In genomic region chr3:4614070-4614469, GRCh38 we compare ENCODE assay signal across 22 cellular contexts.
A peak's percentile ranks its signal among the peaks of the same experiment; 100 is the strongest.
DNase-seq lines count a peak whose midpoint lies in the region; ATAC-seq, FAIRE-seq and TF ChIP-seq lines count a peak whose summit lies in the region.
"Had no signal": no experiment of that assay in that cellular context is flagged by ENCODE, and none has a peak within 500 bp of the region (broad histone marks: within the 10 kb centered on the region; RNA-seq: fewer than 3 reads in every experiment).

No MANE protein-coding gene starts in this region.

- no peaks in the 10 kb centered on the region for H3K9me3 ChIP-seq in HepG2 (ENCODE audit: low read length)
- no peaks in the 10 kb centered on the region for H3K9me3 ChIP-seq in spleen
- H3K9me3 ChIP-seq: Caco-2 had no signal

- no peak for FAIRE-seq in HepG2 (lab: Jason Lieb, UNC)
- FAIRE-seq: A204.1, D721Med, G401.6, GM12891, GM18507 had no signal

- no peak overlapping the region for H3K4me3 ChIP-seq in HepG2 (replicated peaks in 1 of 3; ENCODE audit: insufficient read depth in 1 of 3, low read depth in 2 of 3, low read length in 3 of 3)
- H3K4me3 ChIP-seq in spleen, result no peak overlapping the region

- no peaks in the 10 kb centered on the region for H3K4me1 Mint-ChIP-seq in activated T-helper 17 cell treated with anti-CD3 and anti-CD28 coated beads, Interleukin-2, amount 50 U/mL, for 72 hours

- H4K20me1 ChIP-seq in HepG2 (ENCODE audit: insufficient read depth, low read length), result no peaks in the 10 kb centered on the region

- H3K27ac ChIP-seq in HepG2 (ENCODE audit: extremely low read length, insufficient read depth, low read length) (no peak overlapping the region), spleen (no peak overlapping the region)
- H3K27ac ChIP-seq: C4-2B had no signal

- in situ Hi-C loops in HepG2 (cut with HindIII; ENCODE audit: extremely low pct_ligation_motif_present, low pct_unique_long_range_greater_than_20kb) (no loop called here), GM13977 (cut with MboI; ENCODE audit: low pct_unique_long_range_greater_than_20kb, low sequenced_read_pairs, unreplicated experiment) (no loop called here)

- no peaks in the 10 kb centered on the region for H3K27me3 Mint-ChIP-seq in activated T-helper 17 cell treated with anti-CD3 and anti-CD28 coated beads, Interleukin-2, amount 50 U/mL, for 72 hours
- H3K27me3 Mint-ChIP-seq: CD4-positive, alpha-beta T cell had no signal

- H3K79me2 ChIP-seq in HepG2 (ENCODE audit: insufficient read depth, low read length), result no peaks in the 10 kb centered on the region

- H3K9me3 Mint-ChIP-seq in activated T-helper 17 cell treated with anti-CD3 and anti-CD28 coated beads, Interleukin-2, amount 50 U/mL, for 72 hours, result no peaks in the 10 kb centered on the region
- H3K9me3 Mint-ChIP-seq: CD4-positive, alpha-beta T cell; HFFc6 had no signal

- no peak for TF ChIP-seq RAD21 in HepG2 (CRISPR knock-in tag; IDR thresholded peaks at IDR 0.05)

- H3K36me3 ChIP-seq in HepG2 (replicated peaks in 1 of 2; ENCODE audit: control insufficient read depth in 1 of 2, insufficient read depth in 2 of 2, low read length in 2 of 2) (no peaks in the 10 kb centered on the region), spleen (no peaks in the 10 kb centered on the region)

- no peak for TF ChIP-seq CTCF in HepG2 (CRISPR knock-in tag; IDR thresholded peaks at IDR 0.05)
- TF ChIP-seq CTCF in spleen (IDR thresholded peaks at IDR 0.05 in 8 of 11, conservative IDR thresholded peaks at IDR 0.05 in 3 of 11), result no peak
- no peak for TF ChIP-seq CTCF in GM13977 (IDR thresholded peaks at IDR 0.05; ENCODE audit: extremely low read depth, insufficient read depth, missing control alignments)

- TF ChIP-seq EP300 in HepG2 (IDR thresholded peaks at IDR 0.05; ENCODE audit: low read depth in 2 of 2, low read length in 2 of 2), result 0 out of 4 replicates have a peak, but pooled peaks of 1 of the 2 experiments have one; percentile 13
- no peak for TF ChIP-seq EP300 in HepG2 (CRISPR knock-in tag; IDR thresholded peaks at IDR 0.05; ENCODE audit: borderline replicate concordance)

- POLR2A ChIA-PET in HepG2 (lab: Yijun Ruan, JAX), result no interaction called here

- 45% methylated on average over 5 of the region's 5 CpGs for WGBS in HepG2 (ENCODE audit: low lambda C conversion rate)
- WGBS in spleen, 5 donors, result 81 to 96% (median 88%) methylated on average over 5 of the region's 5 CpGs

- no peak for TF ChIP-seq POLR2A in HepG2 (IDR thresholded peaks at IDR 0.05; ENCODE audit: insufficient read depth in 1 of 2, low read depth in 2 of 2, low read length in 2 of 2)
- TF ChIP-seq POLR2A in spleen (IDR thresholded peaks at IDR 0.05), result no peak

- H3K27me3 ChIP-seq in HepG2 (ENCODE audit: control insufficient read depth in 1 of 2, insufficient read depth in 2 of 2, low read length in 2 of 2) (no peaks in the 10 kb centered on the region), spleen (replicated peaks in 1 of 7) (no peaks in the 10 kb centered on the region)

- peak; percentile 32 for DNase-seq in HuH-7.5 (ENCODE audit: low spot score)
- peak; percentile 47 for DNase-seq in amniotic epithelial cell (ENCODE audit: low read depth)
- DNase-seq in HepG2 (ENCODE audit: low spot score), result peak; percentile 23
- DNase-seq in spleen, result no peak
- DNase-seq in GM13977 (ENCODE audit: low spot score), result no peak
- DNase-seq: ACHN; Caco-2; CD4-positive, alpha-beta T cell; GOT3; H7; HFFc6; IMR-90; KBM-7 had no signal

- H3K4me1 ChIP-seq in HepG2 (ENCODE audit: insufficient read depth, low read length) (peaks cover 12% of the 10 kb centered on the region; the same call in 1 of the 2 replicates), spleen (peaks cover 0 to 19% (median 4%) of the 10 kb centered on the region in 6 donors)
- H3K4me1 ChIP-seq: Caco-2 had no signal

- BruUV-seq in HepG2 (replicated peaks; lab: Mats Ljungman, UMichigan), result no TSS peak

- intact Hi-C loops in HepG2 (cut with micrococcal nuclease; ENCODE audit: unreplicated experiment), result no loop called here
- intact Hi-C loops in spleen (cut with DNase I; ENCODE audit: low total_unique reads), result no loop called here

- no peak overlapping the region for H3K9ac ChIP-seq in HepG2 (ENCODE audit: insufficient read depth, low read depth, low read length)

- CTCF ChIA-PET in HepG2 (lab: Yijun Ruan, JAX; ENCODE audit: low intra/inter-chr PET ratio, low total read pairs), result no interaction called here

- H3K27ac Mint-ChIP-seq in activated T-helper 17 cell treated with anti-CD3 and anti-CD28 coated beads, Interleukin-2, amount 50 U/mL, for 72 hours, result no peak overlapping the region
- H3K27ac Mint-ChIP-seq: CD4-positive, alpha-beta T cell; HFFc6 had no signal

- no peak overlapping the region for H2AFZ ChIP-seq in HepG2 (ENCODE audit: low read length)

- no peak overlapping the region for H3K4me2 ChIP-seq in HepG2 (ENCODE audit: low read depth, low read length)

- ATAC-seq in HepG2 (peak; percentile 56), HG02981 (IDR thresholded peaks at IDR 0.05; ENCODE audit: unreplicated experiment) (no peak)
- ATAC-seq in activated T-helper 17 cell treated with anti-CD3 and anti-CD28 coated beads, Interleukin-2, amount 50 U/mL, for 72 hours (replicated peaks), result no peak
- ATAC-seq: HCT116 had no signal

- H3K4me3 Mint-ChIP-seq in activated T-helper 17 cell treated with anti-CD3 and anti-CD28 coated beads, Interleukin-2, amount 50 U/mL, for 72 hours, result no peak overlapping the region
- H3K4me3 Mint-ChIP-seq: CD4-positive, alpha-beta T cell; HFFc6 had no signal

- no peaks in the 10 kb centered on the region for H3K36me3 Mint-ChIP-seq in activated T-helper 17 cell treated with anti-CD3 and anti-CD28 coated beads, Interleukin-2, amount 50 U/mL, for 72 hours (ENCODE audit: low read depth)

TF ChIP-seq in HepG2, 621 proteins besides CTCF, POLR2A, EP300 and RAD21 (continues in another document):
- TF ChIP-seq ZFP62 (CRISPR knock-in tag; IDR thresholded peaks at IDR 0.05) (no peak), BORCS8-MEF2B (CRISPR knock-in tag; IDR thresholded peaks at IDR 0.05) (no peak), GATAD2A (CRISPR knock-in tag; IDR thresholded peaks at IDR 0.05) (peak; percentile 56), CEBPG (CRISPR knock-in tag; IDR thresholded peaks at IDR 0.05) (peak; percentile 55), POGZ (CRISPR knock-in tag; IDR thresholded peaks at IDR 0.05) (0 out of 2 replicates have a peak, but pooled peaks have one; percentile 40), PRDM4 (CRISPR knock-in tag; IDR thresholded peaks at IDR 0.05; ENCODE audit: borderline replicate concordance) (no peak), SP2 (CRISPR knock-in tag; IDR thresholded peaks at IDR 0.05) (no peak), ZNF329 (CRISPR knock-in tag; IDR thresholded peaks at IDR 0.05; ENCODE audit: low read depth) (peak; percentile 53; the same call in 1 of the 2 replicates), HNF1B (CRISPR knock-in tag; IDR thresholded peaks at IDR 0.05) (no peak), GATAD1 (CRISPR knock-in tag; IDR thresholded peaks at IDR 0.05) (no peak), ZNF33B (CRISPR knock-in tag; IDR thresholded peaks at IDR 0.05) (no peak), BHLHE40 (IDR thresholded peaks at IDR 0.05; ENCODE audit: low read length) (no peak), CHCHD3 (CRISPR knock-in tag; IDR thresholded peaks at IDR 0.05) (no peak)
- TF ChIP-seq, protein P1, sequence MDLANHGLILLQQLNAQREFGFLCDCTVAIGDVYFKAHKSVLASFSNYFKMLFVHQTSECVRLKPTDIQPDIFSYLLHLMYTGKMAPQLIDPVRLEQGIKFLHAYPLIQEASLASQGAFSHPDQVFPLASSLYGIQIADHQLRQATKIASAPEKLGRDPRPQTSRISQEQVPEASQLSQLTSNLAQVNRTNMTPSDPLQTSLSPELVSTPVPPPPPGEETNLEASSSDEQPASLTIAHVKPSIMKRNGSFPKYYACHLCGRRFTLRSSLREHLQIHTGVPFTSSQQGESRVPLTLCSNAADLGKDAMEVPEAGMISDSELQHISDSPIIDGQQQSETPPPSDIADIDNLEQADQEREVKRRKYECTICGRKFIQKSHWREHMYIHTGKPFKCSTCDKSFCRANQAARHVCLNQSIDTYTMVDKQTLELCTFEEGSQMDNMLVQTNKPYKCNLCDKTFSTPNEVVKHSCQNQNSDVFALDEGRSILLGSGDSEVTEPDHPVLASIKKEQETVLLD (CRISPR knock-in tag; IDR thresholded peaks at IDR 0.05; ENCODE audit: low read depth), result no peak

Comparison
In these comparisons a context has a peak if more than half of its experiments do, and no peak if none do; other contexts are left out.
1. DNase-seq: peak in HuH-7.5 (single experiment), amniotic epithelial cell (single experiment) and HepG2 (single experiment); none in spleen (single experiment) and GM13977 (single experiment).